ENCODE assay signal across 29 cellular contexts in genomic region chr1:55926906-55927471, GRCh38.
"Had no signal": no experiment of that assay in that cellular context is flagged by ENCODE, and none has a peak within 500 bp of the region (broad histone marks: within the 10 kb centered on the region; RNA-seq: fewer than 3 reads in every experiment).

No MANE protein-coding gene starts in this region.

- H3K4me2 ChIP-seq: smooth muscle cell had no signal

- H3K27ac ChIP-seq: coronary artery, dorsolateral prefrontal cortex, parathyroid adenoma, psoas muscle, sigmoid colon, suprapubic skin, tibial artery had no signal

- H3K36me3 Mint-ChIP-seq: activated naive CD8-positive, alpha-beta T cell; naive thymus-derived CD4-positive, alpha-beta T cell had no signal

- H3K4me3 Mint-ChIP-seq: activated naive CD8-positive, alpha-beta T cell; naive thymus-derived CD4-positive, alpha-beta T cell; T-helper 2 cell treated with Interferon-gamma antibody and Interleukin-4, amounts not matched to agents 5 μg/mL and 100 μg/mL, for 36 hours had no signal

- H3K36me3 ChIP-seq: sigmoid colon, suprapubic skin, tibial artery had no signal

- H3K27ac Mint-ChIP-seq: activated naive CD8-positive, alpha-beta T cell; T-helper 2 cell treated with Interferon-gamma antibody and Interleukin-4, amounts not matched to agents 5 μg/mL and 100 μg/mL, for 36 hours had no signal

- H3K27me3 ChIP-seq: sigmoid colon, suprapubic skin, tibial artery had no signal

- ATAC-seq: left cardiac atrium; naive thymus-derived CD4-positive, alpha-beta T cell; psoas muscle had no signal

- H3K9ac ChIP-seq: parathyroid adenoma had no signal

- H3K4me3 ChIP-seq: coronary artery, dorsolateral prefrontal cortex, psoas muscle, sigmoid colon, smooth muscle cell, suprapubic skin, tibial artery had no signal

- H3K9me3 Mint-ChIP-seq: T-helper 2 cell treated with Interferon-gamma antibody and Interleukin-4, amounts not matched to agents 5 μg/mL and 100 μg/mL, for 36 hours had no signal

- H2AFZ ChIP-seq: parathyroid adenoma had no signal

- FAIRE-seq: keratinocyte had no signal

- H3K9me3 ChIP-seq: psoas muscle, sigmoid colon, suprapubic skin, tibial artery had no signal

- DNase-seq: activated CD4-positive, alpha-beta T cell treated with anti-CD3 and anti-CD28 coated beads for 4 hours; activated CD4-positive, alpha-beta T cell treated with anti-CD3 and anti-CD28 coated beads, Interleukin-2, amount 50 U/mL, for 4 hours; activated effector memory CD4-positive, alpha-beta T cell treated with Interleukin-2 at 50 U/mL for 16 hours; activated naive CD4-positive, alpha-beta T cell treated with Interleukin-2 at 50 U/mL for 16 hours; activated T-cell treated with anti-CD3 and anti-CD28 coated beads for 4 hours; cerebellar nuclear complex; dorsolateral prefrontal cortex; effector memory CD4-positive, alpha-beta T cell; erythroblast; head of caudate nucleus; hippocampal formation; left cardiac atrium; midbrain; naive thymus-derived CD4-positive, alpha-beta T cell; occipital lobe; psoas muscle; sigmoid colon; stimulated activated CD4-positive, alpha-beta T cell treated with anti-CD3 and anti-CD28 coated beads, Interleukin-15, amount 100 ng/mL, for 24 hours; stimulated activated CD4-positive, alpha-beta T cell treated with anti-CD3 and anti-CD28 coated beads, Interleukin-2, amount 100 ng/mL, for 24 hours; stimulated activated naive CD4-positive, alpha-beta T cell; T-helper 1 cell; tibial artery had no signal

- H3K79me2 ChIP-seq: parathyroid adenoma had no signal

- H3K4me1 ChIP-seq: parathyroid adenoma, psoas muscle had no signal

- H3K4me1 Mint-ChIP-seq: naive thymus-derived CD4-positive, alpha-beta T cell had no signal
